ENCODE assay signal across 14 cellular contexts in genomic region chr12:19886805-19887105, GRCh38.
DNase-seq lines count a peak whose midpoint lies in the region; ATAC-seq, FAIRE-seq and TF ChIP-seq lines count a peak whose summit lies in the region.
"Had no signal": no experiment of that assay in that cellular context is flagged by ENCODE, and none has a peak within 500 bp of the region (broad histone marks: within the 10 kb centered on the region; RNA-seq: fewer than 3 reads in every experiment).

No MANE protein-coding gene starts in this region.

- FAIRE-seq in H54 (lab: Jason Lieb, UNC) = no peak
- FAIRE-seq in pancreas (lab: Jason Lieb, UNC) = no peak
- FAIRE-seq: A549, GM12878 had no signal

- peak overlapping the region in 6 of 11 experiments; percentile 1 to 53 (median 44); a peak in 9 of 22 replicates for H3K4me2 ChIP-seq in BLaER1 treated with 17β-estradiol and CSF1 and Interleukin-3, amounts not matched to agents 10 nM and 100 nM
- H3K4me2 ChIP-seq: A549 had no signal

- peaks cover 0 to 42% (median 10%) of the 10 kb centered on the region in 10 experiments; a peak in 10 of 20 replicates for H3K4me1 ChIP-seq in BLaER1 treated with 17β-estradiol and CSF1 and Interleukin-3, amounts not matched to agents 10 nM and 100 nM
- H3K4me1 ChIP-seq in gastroesophageal sphincter = peaks cover 16 to 54% (median 22%) of the 10 kb centered on the region in 3 donors
- H3K4me1 ChIP-seq in sigmoid colon = peaks cover 0 to 54% (median 44%) of the 10 kb centered on the region in 4 donors
- no peaks in the 10 kb centered on the region for H3K4me1 ChIP-seq in pancreas

- H3K9ac ChIP-seq in BLaER1 treated with 17β-estradiol and CSF1 and Interleukin-3, amounts not matched to agents 10 nM and 100 nM = no peak overlapping the region

- TF ChIP-seq POLR2A in gastroesophageal sphincter (IDR thresholded peaks at IDR 0.05) (no peak), sigmoid colon (IDR thresholded peaks at IDR 0.05) (no peak), H54 (IDR thresholded peaks at IDR 0.05; ENCODE audit: low read depth, low read length) (no peak)

- no peaks in the 10 kb centered on the region for H4K20me1 ChIP-seq in BLaER1 treated with 17β-estradiol and CSF1 and Interleukin-3, amounts not matched to agents 10 nM and 100 nM

- 24 to 50% methylated on average over 2 of the region's 2 CpGs for WGBS in gastroesophageal sphincter (ENCODE audit: low coverage in 1 of 2), 2 donors
- 14 to 50% methylated on average over 2 of the region's 2 CpGs for WGBS in sigmoid colon, 2 donors
- WGBS in pancreas, 2 donors = 62 to 64% methylated on average over 2 of the region's 2 CpGs

- H3K4me3 ChIP-seq in BLaER1 treated with 17β-estradiol and CSF1 and Interleukin-3, amounts not matched to agents 10 nM and 100 nM = no peak overlapping the region
- H3K4me3 ChIP-seq in gastroesophageal sphincter (no peak overlapping the region), sigmoid colon (no peak overlapping the region), pancreas (no peak overlapping the region)
- H3K4me3 ChIP-seq: A549, GM12878 had no signal

- DNase-seq in amniotic epithelial cell (ENCODE audit: low read depth) (peak; percentile 80), sigmoid colon (no peak), T-helper 1 cell (no peak), H54 (ENCODE audit: insufficient read length, low spot score) (no peak), NCI-H1048 (lab: John Stamatoyannopoulos, UW) (no peak), pancreas (no peak)
- DNase-seq: CD4-positive, CD25-positive, alpha-beta regulatory T cell; HCEC 1CT; NCI-H2227 treated with DMSO at 0.1 percent for 48 hours; NCI-H526 had no signal

- TF ChIP-seq EP300 in gastroesophageal sphincter (IDR thresholded peaks at IDR 0.05) (no peak), sigmoid colon (IDR thresholded peaks at IDR 0.05) (peak in 1 of 4 donors; percentile 6)

- no peaks in the 10 kb centered on the region for H3K36me3 ChIP-seq in BLaER1 treated with 17β-estradiol and CSF1 and Interleukin-3, amounts not matched to agents 10 nM and 100 nM
- no peaks in the 10 kb centered on the region for H3K36me3 ChIP-seq in gastroesophageal sphincter
- no peaks in the 10 kb centered on the region for H3K36me3 ChIP-seq in sigmoid colon
- H3K36me3 ChIP-seq in pancreas = no peaks in the 10 kb centered on the region

- intact Hi-C loops in sigmoid colon (cut with DNase I) = loop anchor here (10.0 kb wide), 1 partner anchor 142 kb away; no protein-coding TSS in a partner anchor
- intact Hi-C loops in pancreas (cut with DNase I) = no loop called here

- H3K27me3 ChIP-seq in BLaER1 treated with 17β-estradiol and CSF1 and Interleukin-3, amounts not matched to agents 10 nM and 100 nM = no peaks in the 10 kb centered on the region
- no peaks in the 10 kb centered on the region for H3K27me3 ChIP-seq in gastroesophageal sphincter
- H3K27me3 ChIP-seq in sigmoid colon = no peaks in the 10 kb centered on the region
- H3K27me3 ChIP-seq in pancreas = no peaks in the 10 kb centered on the region

- peak overlapping the region in 6 of 11 experiments; percentile 5 to 43 (median 38); a peak in 9 of 22 replicates for H3K27ac ChIP-seq in BLaER1 treated with 17β-estradiol and CSF1 and Interleukin-3, amounts not matched to agents 10 nM and 100 nM
- H3K27ac ChIP-seq in gastroesophageal sphincter = peak overlapping the region in 3 of 4 donors; percentile 73 to 78 (median 78)
- H3K27ac ChIP-seq in sigmoid colon = peak overlapping the region in 3 of 4 donors; percentile 64 to 75 (median 74)
- no peak overlapping the region for H3K27ac ChIP-seq in pancreas
- H3K27ac ChIP-seq: A549 had no signal

- ATAC-seq in gastroesophageal sphincter (no peak), pancreas (no peak)
- ATAC-seq: A549, GM12878 had no signal

- H3K9me3 ChIP-seq in BLaER1 treated with 17β-estradiol and CSF1 and Interleukin-3, amounts not matched to agents 10 nM and 100 nM (replicated peaks in 1 of 11) = peaks cover 0 to 8% (median 4%) of the 10 kb centered on the region in 11 experiments; a peak in 11 of 22 replicates
- H3K9me3 ChIP-seq in gastroesophageal sphincter (no peaks in the 10 kb centered on the region), sigmoid colon (no peaks in the 10 kb centered on the region), pancreas (peaks cover 0 to 4% (median 0%) of the 10 kb centered on the region in 4 donors)
- H3K9me3 ChIP-seq: A549 had no signal

- TF ChIP-seq CTCF in gastroesophageal sphincter (IDR thresholded peaks at IDR 0.05) = no peak
- TF ChIP-seq CTCF in sigmoid colon (IDR thresholded peaks at IDR 0.05) = no peak
- no peak for TF ChIP-seq CTCF in pancreas (IDR thresholded peaks at IDR 0.05)

Comparison
In these comparisons a context has a peak if more than half of its experiments do, and no peak if none do; other contexts are left out.
1. H3K27ac ChIP-seq: peak in BLaER1 treated with 17β-estradiol and CSF1 and Interleukin-3, amounts not matched to agents 10 nM and 100 nM (6 of 11), gastroesophageal sphincter (3 of 4) and sigmoid colon (3 of 4); none in pancreas (0 of 4).